21 cellular contexts compared by ENCODE assay signal in the genomic region with DNA sequence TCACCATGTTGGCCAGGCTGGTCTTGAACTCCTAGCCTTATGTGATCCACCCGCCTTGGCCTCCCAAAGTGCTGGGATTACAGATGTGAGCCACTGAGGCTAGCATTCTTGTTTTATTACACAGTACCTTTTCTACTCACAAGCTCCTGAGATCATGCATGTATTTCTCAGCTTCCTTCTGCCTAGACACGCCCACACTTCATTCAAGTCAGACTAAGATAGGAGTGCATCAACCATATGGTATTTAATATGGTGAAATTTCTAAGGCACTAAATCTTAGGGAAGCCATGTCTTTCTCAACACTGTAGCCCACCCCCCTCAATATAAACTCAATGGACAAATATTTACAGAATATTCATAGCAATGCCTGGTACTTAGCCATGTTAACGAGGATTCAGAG.
DNase-seq lines count a peak whose midpoint lies in the region; ATAC-seq and TF ChIP-seq lines count a peak whose summit lies in the region.
"Had no signal": no experiment of that assay in that cellular context is flagged by ENCODE, and none has a peak within 500 bp of the region (broad histone marks: within the 10 kb centered on the region; RNA-seq: fewer than 3 reads in every experiment).

No MANE protein-coding gene starts in this region.

- no peaks in the 10 kb centered on the region for H3K27me3 Mint-ChIP-seq in mesothelial cell of epicardium (ENCODE audit: low read depth)
- H3K27me3 Mint-ChIP-seq: central memory CD8-positive, alpha-beta T cell; stimulated activated naive CD8-positive, alpha-beta T cell treated with anti-CD3 and anti-CD28 coated beads, Interleukin-15, amount 100 ng/mL, for 72 hours had no signal

- ATAC-seq in GM21360 (IDR thresholded peaks at IDR 0.05; ENCODE audit: unreplicated experiment) (no peak), GM19455 (IDR thresholded peaks at IDR 0.05; ENCODE audit: unreplicated experiment) (no peak)
- ATAC-seq: GM12878; HepG2; stimulated activated naive CD8-positive, alpha-beta T cell treated with anti-CD3 and anti-CD28 coated beads, Interleukin-15, amount 100 ng/mL, for 72 hours had no signal

- H3K9me3 Mint-ChIP-seq in mesothelial cell of epicardium: peaks cover 3% of the 10 kb centered on the region
- H3K9me3 Mint-ChIP-seq: central memory CD8-positive, alpha-beta T cell; stimulated activated naive CD8-positive, alpha-beta T cell treated with anti-CD3 and anti-CD28 coated beads, Interleukin-15, amount 100 ng/mL, for 72 hours had no signal

- H3K4me1 Mint-ChIP-seq in mesothelial cell of epicardium: peaks cover 16% of the 10 kb centered on the region
- H3K4me1 Mint-ChIP-seq: central memory CD8-positive, alpha-beta T cell; stimulated activated naive CD8-positive, alpha-beta T cell treated with anti-CD3 and anti-CD28 coated beads, Interleukin-15, amount 100 ng/mL, for 72 hours had no signal

- DNase-seq in EH (ENCODE audit: low read depth) (peak; percentile 38), NCI-H226 (peak; percentile 56), epithelial cell of prostate (ENCODE audit: low read depth, low spot score) (peak; percentile 87), mesothelial cell of epicardium (ENCODE audit: low spot score in 2 of 2, unreplicated experiment in 2 of 2) (no peak), SHP77 treated with DMSO at 0.1 percent for 48 hours (lab: John Stamatoyannopoulos, UW) (no peak)
- no peak for DNase-seq in stimulated activated CD4-positive, alpha-beta T cell treated with anti-CD3 and anti-CD28 coated beads, Interleukin-4, amount 100 ng/mL, for 24 hours
- DNase-seq: activated CD4-positive, alpha-beta T cell treated with anti-CD3 and anti-CD28 coated beads for 4 hours; activated CD8-positive, alpha-beta memory T cell treated with anti-CD3 and anti-CD28 coated beads, Interleukin-2, amount 50 U/mL, for 4 hours; activated effector memory CD4-positive, alpha-beta T cell treated with anti-CD3 and anti-CD28 coated beads, Interleukin-2, amount 50 U/mL, for 16 hours; adrenal gland; effector memory CD4-positive, alpha-beta T cell; foreskin melanocyte; GDM1; NCI-H345; NK-92 treated with Interleukin-12 subunit alpha and Interleukin-12 subunit beta, amount 100 ng/mL, for 24 hours; stimulated activated naive CD8-positive, alpha-beta T cell treated with anti-CD3 and anti-CD28 coated beads, Interleukin-15, amount 100 ng/mL, for 72 hours had no signal

- H3K27ac Mint-ChIP-seq in mesothelial cell of epicardium: peak overlapping the region; percentile 67
- H3K27ac Mint-ChIP-seq: stimulated activated naive CD8-positive, alpha-beta T cell treated with anti-CD3 and anti-CD28 coated beads, Interleukin-15, amount 100 ng/mL, for 72 hours had no signal

- peak overlapping the region; percentile 79 for H3K27ac ChIP-seq in epithelial cell of prostate
- H3K27ac ChIP-seq: adrenal gland had no signal

- TF ChIP-seq CTCF in mesothelial cell of epicardium (IDR thresholded peaks at IDR 0.05; ENCODE audit: unreplicated experiment): no peak

- H3K36me3 Mint-ChIP-seq in mesothelial cell of epicardium: peaks cover 1% of the 10 kb centered on the region

- no peak overlapping the region for H3K4me3 Mint-ChIP-seq in mesothelial cell of epicardium
- H3K4me3 Mint-ChIP-seq: central memory CD8-positive, alpha-beta T cell; stimulated activated naive CD8-positive, alpha-beta T cell treated with anti-CD3 and anti-CD28 coated beads, Interleukin-15, amount 100 ng/mL, for 72 hours had no signal

Comparison
In these comparisons a context has a peak if more than half of its experiments do, and no peak if none do; other contexts are left out.
1. DNase-seq: peak in EH (single experiment), NCI-H226 (single experiment) and epithelial cell of prostate (single experiment); none in mesothelial cell of epicardium (0 of 2), stimulated activated CD4-positive, alpha-beta T cell treated with anti-CD3 and anti-CD28 coated beads, Interleukin-4, amount 100 ng/mL, for 24 hours (single experiment) and SHP77 treated with DMSO at 0.1 percent for 48 hours (single experiment).